In genomic region chr1:100265931-100266830, GRCh38 we compare ENCODE assay signal across 8 cellular contexts. TPM values are rescaled to one million over a fixed set of nuclear protein-coding genes. Genes with fewer than 3 reads are reported as not detected.
DNase-seq lines count a peak whose midpoint lies in the region; ATAC-seq and TF ChIP-seq lines count a peak whose summit lies in the region.

Gene RTCA (plus strand): TSS chr1:100266216. CDS start chr1:100266376, 160 bp downstream.

- peak within 1 kb of the TSS; percentile 81 to 100 for H3K4me3 ChIP-seq in esophagus (ENCODE audit: low read depth in 1 of 2, low read length in 2 of 2)
- H3K4me3 ChIP-seq in muscle layer of colon (ENCODE audit: low read depth in 1 of 2, low read length in 2 of 2), result peak within 1 kb of the TSS; percentile 87 to 90

- peaks cover 0 to 3% of the 10 kb centered on the region in 2 donors for H3K4me1 ChIP-seq in esophagus (ENCODE audit: control insufficient read depth in 2 of 2, insufficient read depth in 2 of 2, low read length in 1 of 2)
- peaks cover 23% of the 10 kb centered on the region for H3K4me1 ChIP-seq in muscle layer of colon (ENCODE audit: insufficient read depth, low read length)

- peak within 1 kb of the TSS; percentile 98 to 99 for H3K27ac ChIP-seq in esophagus (ENCODE audit: low read depth in 2 of 2, low read length in 1 of 2)
- H3K27ac ChIP-seq in muscle layer of colon (ENCODE audit: low read depth, low read length), result peak within 1 kb of the TSS; percentile 91

- peaks cover 40% of the 10 kb centered on the region for H3K4me1 Mint-ChIP-seq in activated T-cell treated with anti-CD3 and anti-CD28 coated beads, Interleukin-2, amount 50 U/mL, for 4 hours (ENCODE audit: low read depth)

- peak within 1 kb of the TSS; percentile 100 for H3K4me3 Mint-ChIP-seq in activated T-cell treated with anti-CD3 and anti-CD28 coated beads, Interleukin-2, amount 50 U/mL, for 4 hours

- DNase-seq in DMS153 (lab: John Stamatoyannopoulos, UW) (peak; percentile 82), KBM-7 (peak; percentile 97)
- DNase-seq in activated T-cell treated with anti-CD3 and anti-CD28 coated beads, Interleukin-2, amount 50 U/mL, for 4 hours, result peak; percentile 93
- peak; percentile 92 for DNase-seq in stimulated activated CD8-positive, alpha-beta memory T cell treated with anti-CD3 and anti-CD28 coated beads, Interleukin-7, amount 100 ng/mL, for 24 hours (ENCODE audit: low read depth)

- H3K36me3 ChIP-seq in esophagus (ENCODE audit: control insufficient read depth in 2 of 2, insufficient read depth in 2 of 2, low read length in 1 of 2) (peaks cover 4 to 5% of the 10 kb centered on the region in 2 donors), muscle layer of colon (ENCODE audit: insufficient read depth, low read length) (peaks cover 23% of the 10 kb centered on the region)

- H3K27me3 ChIP-seq in esophagus (ENCODE audit: control insufficient read depth in 1 of 2, insufficient read depth in 2 of 2, low read length in 2 of 2) (no peaks in the 10 kb centered on the region), muscle layer of colon (ENCODE audit: control insufficient read depth in 1 of 2, insufficient read depth in 2 of 2, low read length in 2 of 2) (no peaks in the 10 kb centered on the region)

- H3K9ac ChIP-seq in muscle layer of colon (ENCODE audit: low read length), result peak within 1 kb of the TSS; percentile 77

- H3K9me3 ChIP-seq in esophagus (ENCODE audit: control insufficient read depth in 2 of 2, insufficient read depth in 1 of 2, low read depth in 1 of 2, low read length in 1 of 2), result no peaks in the 10 kb centered on the region
- H3K9me3 ChIP-seq in muscle layer of colon (ENCODE audit: low read length), result no peaks in the 10 kb centered on the region

- in situ Hi-C loops in KBM-7 (cut with MboI; ENCODE audit: low pct_unique_long_range_greater_than_20kb, low sequenced_read_pairs), result no loop called here

- no peaks in the 10 kb centered on the region for H3K27me3 Mint-ChIP-seq in activated T-cell treated with anti-CD3 and anti-CD28 coated beads, Interleukin-2, amount 50 U/mL, for 4 hours (ENCODE audit: low read depth)

- peaks cover 24% of the 10 kb centered on the region for H3K36me3 Mint-ChIP-seq in activated T-cell treated with anti-CD3 and anti-CD28 coated beads, Interleukin-2, amount 50 U/mL, for 4 hours (ENCODE audit: insufficient read depth)

- WGBS in esophagus, 2 donors, result 0 to 1% methylated on average over 56 of the region's 56 CpGs

- peak; percentile 94 for ATAC-seq in GM21717 (IDR thresholded peaks at IDR 0.05; ENCODE audit: unreplicated experiment)
- peak; percentile 97 for ATAC-seq in activated T-cell treated with anti-CD3 and anti-CD28 coated beads, Interleukin-2, amount 50 U/mL, for 4 hours

- no peaks in the 10 kb centered on the region for H3K9me3 Mint-ChIP-seq in activated T-cell treated with anti-CD3 and anti-CD28 coated beads, Interleukin-2, amount 50 U/mL, for 4 hours

TF ChIP-seq in PFSK-1, 5 proteins besides CTCF, POLR2A, EP300 and RAD21:
- TF ChIP-seq SIN3A (IDR thresholded peaks at IDR 0.05; ENCODE audit: borderline replicate concordance, insufficient read depth, low read length), result peak; percentile 31; the same call in 1 of the 2 replicates
- peak; percentile 77; the same call in 1 of the 2 replicates for TF ChIP-seq TAF1 (IDR thresholded peaks at IDR 0.05; ENCODE audit: borderline replicate concordance, insufficient read depth, low read length)
- no peak for TF ChIP-seq FOXP2 (optimal IDR thresholded peaks at IDR 0.05; ENCODE audit: borderline replicate concordance, extremely low read depth, extremely low read length, insufficient read depth)
- peak; percentile 93 for TF ChIP-seq POLR2AphosphoS5 (IDR thresholded peaks at IDR 0.05; ENCODE audit: low read depth, low read length)

RNA-seq across cellular contexts. Expression of gene RTCA, which starts in this region (rescaled TPM):
- polyA plus RNA-seq in PFSK-1 (2012; ENCODE audit: insufficient read length, low read depth), result 45.9 TPM
- total RNA-seq in activated T-cell treated with anti-CD3 and anti-CD28 coated beads, Interleukin-2, amount 50 U/mL, for 4 hours, result 10 to 100 TPM; 55.3 to 63.9 (median 58.0) TPM
- 10 to 100 TPM; 19.7 to 20.6 TPM for polyA plus RNA-seq in esophagus

Comparison
In these comparisons a context has a peak if more than half of its experiments do, and no peak if none do; other contexts are left out.
1. Peak in every context shown above with its lines: DNase-seq, ATAC-seq, H3K4me3 ChIP-seq and H3K27ac ChIP-seq.